Comparison of ENCODE assay signal across 8 cellular contexts in the genomic region with DNA sequence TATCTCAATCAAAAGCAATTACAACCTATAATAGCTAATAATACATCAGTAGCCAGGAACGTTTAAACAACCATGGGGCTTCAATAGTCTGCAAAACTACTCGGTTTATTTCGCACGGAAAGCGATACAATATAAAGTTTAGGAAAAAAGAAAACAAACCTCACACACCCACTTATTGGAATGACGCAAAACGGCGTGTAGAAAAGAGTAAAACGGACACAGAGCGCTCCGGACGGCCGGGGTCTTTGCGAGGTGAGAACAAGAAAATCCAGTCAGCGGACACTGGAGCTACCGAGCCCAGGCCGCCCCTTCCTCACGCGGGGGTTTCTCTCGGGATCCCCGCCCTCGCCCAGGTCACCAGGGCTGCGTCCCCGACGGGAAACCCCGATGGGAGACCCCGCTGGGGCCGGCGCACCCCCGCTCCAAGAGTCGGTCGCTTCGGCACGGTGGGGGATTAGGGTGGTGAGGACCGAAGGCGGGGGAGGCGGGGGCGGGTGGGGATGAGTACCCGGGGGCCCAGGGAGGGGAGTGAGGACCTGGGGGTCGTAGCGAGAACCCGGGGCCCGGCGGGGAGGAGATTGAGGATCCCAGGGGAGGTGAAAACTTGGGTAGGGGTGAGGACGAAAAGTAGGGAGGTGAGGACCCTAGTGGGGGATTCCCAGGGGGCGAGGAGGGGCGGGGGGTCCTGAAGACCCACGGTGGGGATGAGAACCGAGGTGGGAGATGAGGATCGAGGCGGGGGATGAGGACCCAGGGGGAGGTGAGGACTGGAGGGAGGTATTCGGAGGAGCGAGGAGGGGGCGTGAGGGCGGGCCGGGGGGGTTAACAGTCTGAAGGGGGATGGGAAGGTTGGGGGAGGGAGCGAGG. TPM values are rescaled to one million over a fixed set of nuclear protein-coding genes. Genes with fewer than 3 reads are reported as not detected.
DNase-seq lines count a peak whose midpoint lies in the region; ATAC-seq and TF ChIP-seq lines count a peak whose summit lies in the region.

No MANE protein-coding gene starts in this region.

- no TSS peak for BruUV-seq in Caco-2 (replicated peaks; lab: Mats Ljungman, UMichigan)

- peaks cover 38% of the 10 kb centered on the region for H3K36me3 Mint-ChIP-seq in Caco-2 (ENCODE audit: insufficient read depth, unreplicated experiment)
- H3K36me3 Mint-ChIP-seq in osteocyte (ENCODE audit: unreplicated experiment), result peaks cover 5% of the 10 kb centered on the region

- peak overlapping the region; percentile 96; the same call in 1 of the 2 replicates for H2AFZ ChIP-seq in OCI-LY3 (ENCODE audit: low read depth, low read length)

- H3K4me1 Mint-ChIP-seq in Caco-2 (ENCODE audit: low read depth, unreplicated experiment) (peaks cover 6% of the 10 kb centered on the region), osteocyte (ENCODE audit: unreplicated experiment) (peaks cover 17% of the 10 kb centered on the region)

- intact Hi-C loops in Caco-2 (cut with micrococcal nuclease; ENCODE audit: unreplicated experiment), result loop anchor here (2.0 to 5.0 kb wide), 2 partner anchors 33 to 179 kb away; a partner anchor contains a TSS

- TF ChIP-seq CTCF in Caco-2 (IDR thresholded peaks at IDR 0.05; ENCODE audit: insufficient read depth in 1 of 2, low read depth in 1 of 2, low read length in 1 of 2, severe bottlenecking in 1 of 2, unreplicated experiment in 1 of 2) (no peak), OCI-LY3 (IDR thresholded peaks at IDR 0.05; ENCODE audit: low read depth, low read length) (no peak), epithelial cell of proximal tubule (conservative IDR thresholded peaks at IDR 0.05; ENCODE audit: low read depth, low read length) (no peak), osteocyte (IDR thresholded peaks at IDR 0.05) (no peak)

- H3K9me3 Mint-ChIP-seq in Caco-2 (ENCODE audit: unreplicated experiment) (no peaks in the 10 kb centered on the region), osteocyte (ENCODE audit: unreplicated experiment) (no peaks in the 10 kb centered on the region)

- no peaks in the 10 kb centered on the region for H3K4me1 ChIP-seq in Caco-2
- H3K4me1 ChIP-seq in OCI-LY3 (ENCODE audit: low read length), result peaks cover 12% of the 10 kb centered on the region

- H3K4me3 ChIP-seq in Caco-2 (ENCODE audit: low read depth, low read length), result peak overlapping the region; percentile 100
- peak overlapping the region; percentile 94 for H3K4me3 ChIP-seq in OCI-LY3 (ENCODE audit: low read length)
- H3K4me3 ChIP-seq in epithelial cell of proximal tubule (ENCODE audit: low read depth, low read length), result peak overlapping the region; percentile 86

- H3K9ac ChIP-seq in OCI-LY3 (ENCODE audit: low read length), result peak overlapping the region; percentile 83

- H3K27me3 ChIP-seq in Caco-2 (replicated peaks; ENCODE audit: control insufficient read depth, insufficient read depth, low read length) (no peaks in the 10 kb centered on the region), OCI-LY3 (ENCODE audit: low read depth, low read length) (no peaks in the 10 kb centered on the region)

- H3K36me3 ChIP-seq in Caco-2 (ENCODE audit: control insufficient read depth, insufficient read depth, low read length), result no peaks in the 10 kb centered on the region; the same call in 1 of the 2 replicates
- H3K36me3 ChIP-seq in OCI-LY3 (replicated peaks; ENCODE audit: low read depth, low read length), result peaks cover 22% of the 10 kb centered on the region

- no peak for ATAC-seq in HG02798 (IDR thresholded peaks at IDR 0.05; ENCODE audit: poor library complexity, unreplicated experiment)

- H3K4me3 Mint-ChIP-seq in Caco-2 (ENCODE audit: unreplicated experiment), result peak overlapping the region; percentile 79
- peak overlapping the region; percentile 83 for H3K4me3 Mint-ChIP-seq in osteocyte (ENCODE audit: unreplicated experiment)

- H3K79me2 ChIP-seq in OCI-LY3 (ENCODE audit: low read length), result peaks cover 58% of the 10 kb centered on the region

- no peaks in the 10 kb centered on the region for H3K27me3 Mint-ChIP-seq in Caco-2 (ENCODE audit: insufficient read depth, unreplicated experiment)
- H3K27me3 Mint-ChIP-seq in osteocyte (ENCODE audit: unreplicated experiment), result peaks cover 3% of the 10 kb centered on the region

- H3K9me3 ChIP-seq in Caco-2, result no peaks in the 10 kb centered on the region
- no peaks in the 10 kb centered on the region for H3K9me3 ChIP-seq in OCI-LY3 (ENCODE audit: insufficient read depth, low read length)

- H3K4me2 ChIP-seq in OCI-LY3 (ENCODE audit: low read length), result peak overlapping the region; percentile 99

- H4K20me1 ChIP-seq in OCI-LY3 (ENCODE audit: insufficient read depth, low read length), result peaks cover 27% of the 10 kb centered on the region

- CTCF ChIA-PET in Caco-2 (lab: Charles Lee), result no interaction called here

- peak overlapping the region; percentile 83 for H3K27ac ChIP-seq in OCI-LY3 (ENCODE audit: low read length)

- DNase-seq in Caco-2 (no peak), epithelial cell of proximal tubule (ENCODE audit: low read depth) (no peak), osteocyte (ENCODE audit: extremely low spot score, unreplicated experiment) (no peak), GM03348 (ENCODE audit: low spot score) (no peak), HUDEP-2 (lab: John Stamatoyannopoulos, UW; ENCODE audit: unreplicated experiment in 76 of 76) (no peak), NCI-H446 treated with DMSO at 0.1 percent for 48 hours (lab: John Stamatoyannopoulos, UW) (no peak)

- H3K27ac Mint-ChIP-seq in Caco-2 (ENCODE audit: unreplicated experiment) (peak overlapping the region; percentile 82), osteocyte (ENCODE audit: unreplicated experiment) (peak overlapping the region; percentile 78)

- POLR2A ChIA-PET in Caco-2 (lab: Charles Lee), result interaction anchor here (0.7 to 1.5 kb wide), 2 partner anchors 28 to 42 kb away, joined by 3 to 12 read pairs; no protein-coding TSS in a partner anchor

RNA-seq across cellular contexts. Expression of a gene that starts 0.7 kb away (rescaled TPM):
- total RNA-seq in Caco-2 (2022) (47.7 and 53.0 TPM in 2 replicates), epithelial cell of proximal tubule (28.0 and 34.5 TPM in 2 replicates), osteocyte (32.5 and 37.8 TPM in 2 replicates)

RNA-seq across cellular contexts. Expression of a gene that starts 51.1 kb away (rescaled TPM):
- total RNA-seq in Caco-2 (2022) (6.2 and 6.6 TPM in 2 replicates), epithelial cell of proximal tubule (0.51 and 2.0 TPM in 2 replicates), osteocyte (0.64 and 0.84 TPM in 2 replicates)
